10 cellular contexts compared by ENCODE assay signal in the genomic region with DNA sequence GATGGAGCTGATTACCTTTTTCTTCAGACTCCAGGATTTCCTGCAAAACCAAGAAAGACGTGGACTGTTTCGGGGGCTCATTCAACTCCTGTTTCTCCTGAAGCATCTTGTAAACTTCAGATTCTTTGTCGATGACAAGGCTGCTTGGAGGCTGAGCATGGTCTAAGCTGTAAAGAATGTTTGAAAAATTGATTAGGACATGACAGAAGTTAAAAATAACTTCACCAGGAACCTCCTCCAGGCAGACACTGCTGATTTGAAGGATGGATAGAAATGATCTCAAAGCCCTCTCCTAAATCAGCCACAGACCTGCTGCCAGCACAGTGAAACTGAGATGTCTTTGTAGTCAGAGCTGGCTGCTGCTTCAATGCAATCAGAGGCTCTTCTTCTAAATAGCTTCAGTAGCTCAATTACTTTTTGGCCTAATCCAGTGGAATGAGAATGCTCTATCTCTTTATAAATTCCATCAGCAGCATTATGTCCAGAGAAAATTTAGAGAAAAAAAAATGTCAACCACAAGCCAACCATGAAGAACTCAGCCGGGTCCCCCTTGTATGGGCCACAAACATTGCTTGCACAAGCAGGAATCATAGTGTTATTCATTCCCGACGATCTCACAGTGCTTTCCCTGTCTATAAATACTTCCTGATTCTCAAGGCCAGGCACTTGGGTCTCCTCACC. TPM values are rescaled to one million over a fixed set of nuclear protein-coding genes. Genes with fewer than 3 reads are reported as not detected.
DNase-seq lines count a peak whose midpoint lies in the region; ATAC-seq, FAIRE-seq and TF ChIP-seq lines count a peak whose summit lies in the region.
"Had no signal": no experiment of that assay in that cellular context is flagged by ENCODE, and none has a peak within 500 bp of the region (broad histone marks: within the 10 kb centered on the region; RNA-seq: fewer than 3 reads in every experiment).

No MANE protein-coding gene starts in this region.

- H3K27me3 ChIP-seq in WERI-Rb-1 (ENCODE audit: insufficient read depth, low read depth, severe bottlenecking) (no peaks in the 10 kb centered on the region), right atrium auricular region (no peaks in the 10 kb centered on the region), smooth muscle cell (ENCODE audit: low read depth) (no peaks in the 10 kb centered on the region)

- H3K9me3 ChIP-seq in WERI-Rb-1 (ENCODE audit: severe bottlenecking), result no peaks in the 10 kb centered on the region
- no peaks in the 10 kb centered on the region for H3K9me3 ChIP-seq in right atrium auricular region
- H3K9me3 ChIP-seq in smooth muscle cell (replicated peaks; ENCODE audit: low read depth), result no peaks in the 10 kb centered on the region
- H3K9me3 ChIP-seq: prostate gland had no signal

- H3F3A ChIP-seq in smooth muscle cell (ENCODE audit: low read depth), result peaks cover 15% of the 10 kb centered on the region

- H3K27ac ChIP-seq in WERI-Rb-1 (peak overlapping the region; percentile 18), right atrium auricular region (peak overlapping the region; percentile 59 to 65), smooth muscle cell (ENCODE audit: low read depth) (peak overlapping the region; percentile 86)
- H3K27ac ChIP-seq: SK-N-MC had no signal

- H3K36me3 ChIP-seq in WERI-Rb-1 (peaks cover 47% of the 10 kb centered on the region), right atrium auricular region (peaks cover 37% of the 10 kb centered on the region), smooth muscle cell (ENCODE audit: low read depth) (no peaks in the 10 kb centered on the region)
- H3K36me3 ChIP-seq: prostate gland had no signal

- no peak for TF ChIP-seq CTCF in WERI-Rb-1 (IDR thresholded peaks at IDR 0.05; ENCODE audit: low read depth, low read length)
- TF ChIP-seq CTCF in right atrium auricular region (IDR thresholded peaks at IDR 0.05), result no peak
- TF ChIP-seq CTCF in smooth muscle cell (IDR thresholded peaks at IDR 0.05; ENCODE audit: borderline replicate concordance, insufficient read depth, poor library complexity, severe bottlenecking), result no peak

- DNase-seq in GM19239 (ENCODE audit: insufficient read length, low spot score) (no peak), WERI-Rb-1 (no peak), right atrium auricular region (ENCODE audit: low spot score) (peak; percentile 55), smooth muscle cell (lab: John Stamatoyannopoulos, UW; ENCODE audit: unreplicated experiment) (no peak), NCI-H774 (lab: John Stamatoyannopoulos, UW) (no peak), NCI-H524 treated with DMSO at 0.1 percent for 48 hours (lab: John Stamatoyannopoulos, UW) (no peak)
- DNase-seq in activated naive CD4-positive, alpha-beta T cell treated with Interleukin-2 at 50 U/mL for 16 hours, result no peak

- FAIRE-seq in GM19239 (lab: Jason Lieb, UNC), result peak; percentile 31

- peak overlapping the region; percentile 3 for H3K4me2 ChIP-seq in smooth muscle cell

- H3K9ac ChIP-seq in smooth muscle cell (ENCODE audit: low read depth), result peak overlapping the region; percentile 57

- H3K4me1 ChIP-seq in right atrium auricular region, result peaks cover 0 to 55% of the 10 kb centered on the region in 2 donors
- peaks cover 8% of the 10 kb centered on the region for H3K4me1 ChIP-seq in smooth muscle cell (ENCODE audit: low read depth)
- H3K4me1 ChIP-seq: prostate gland had no signal

- peaks cover 26% of the 10 kb centered on the region for H4K20me1 ChIP-seq in smooth muscle cell (ENCODE audit: low read depth)

- 14% methylated on average over 6 of the region's 6 CpGs for WGBS in smooth muscle cell (ENCODE audit: low lambda C conversion rate)

- ATAC-seq in GM18519 (IDR thresholded peaks at IDR 0.05; ENCODE audit: low FRiP score, unreplicated experiment), result no peak

- H2AFZ ChIP-seq in smooth muscle cell (ENCODE audit: low read depth), result no peak overlapping the region

- peaks cover 34% of the 10 kb centered on the region for H3K79me2 ChIP-seq in smooth muscle cell (ENCODE audit: low read depth)

- no peak overlapping the region for H3K4me3 ChIP-seq in WERI-Rb-1 (ENCODE audit: low read depth, low read length)
- no peak overlapping the region for H3K4me3 ChIP-seq in right atrium auricular region
- H3K4me3 ChIP-seq in smooth muscle cell, result no peak overlapping the region
- H3K4me3 ChIP-seq: prostate gland, SK-N-MC had no signal

RNA-seq across cellular contexts. Expression of gene PDLIM1, which starts 43.5 kb away (rescaled TPM):
- total RNA-seq in right atrium auricular region, result 100 to 1,000 TPM; 126 to 130 TPM
- 72.4 and 102 TPM in 2 replicates for total RNA-seq in smooth muscle cell
- polyA plus RNA-seq in smooth muscle cell, result 187 and 318 TPM in 2 replicates

RNA-seq across cellular contexts. Expression of gene ACSM6, which starts 53.3 kb away (rescaled TPM):
- total RNA-seq in right atrium auricular region, result not detected
- total RNA-seq in smooth muscle cell, result not detected in 2 replicates
- 0.28 TPM in 1 of 2 replicates, not detected in the other for polyA plus RNA-seq in smooth muscle cell
- total RNA-seq: prostate gland had no signal

Comparison
In these comparisons a context has a peak if more than half of its experiments do, and no peak if none do; other contexts are left out.
1. H3K27ac ChIP-seq: peak in every context shown above with its lines; median percentile 86 in smooth muscle cell; 62 in right atrium auricular region; 18 in WERI-Rb-1.